In the genomic region with DNA sequence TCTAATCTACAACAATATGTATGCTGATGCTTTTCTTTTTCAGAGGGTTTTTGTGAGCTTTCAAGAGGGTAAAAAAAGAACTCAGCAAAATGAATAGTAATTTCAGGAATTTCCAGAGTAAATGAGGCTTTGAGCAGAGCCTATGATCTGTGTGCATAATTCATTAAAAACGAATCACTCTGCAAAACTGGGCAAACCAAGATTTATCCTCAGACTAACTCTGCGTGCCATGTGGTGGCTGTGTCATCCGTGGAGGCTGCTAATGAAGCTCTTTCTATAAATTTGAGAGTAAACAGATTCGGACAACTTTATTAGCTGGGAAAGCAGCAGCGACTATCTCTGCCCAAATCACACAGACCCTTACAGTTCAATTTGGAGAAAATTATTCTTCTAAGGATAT, we compare ENCODE assay signal across 25 cellular contexts.
DNase-seq lines count a peak whose midpoint lies in the region; ATAC-seq, FAIRE-seq and TF ChIP-seq lines count a peak whose summit lies in the region.
"Had no signal": no experiment of that assay in that cellular context is flagged by ENCODE, and none has a peak within 500 bp of the region (broad histone marks: within the 10 kb centered on the region; RNA-seq: fewer than 3 reads in every experiment).

No MANE protein-coding gene starts in this region.

- FAIRE-seq in endothelial cell of umbilical vein (lab: Jason Lieb, UNC), result no peak

- H3K4me1 ChIP-seq in endothelial cell of umbilical vein (ENCODE audit: control insufficient read depth, extremely low read depth, insufficient read depth, low read length) (peaks cover 49% of the 10 kb centered on the region), gastrocnemius medialis (peaks cover 46 to 83% of the 10 kb centered on the region in 2 donors)

- DNase-seq in EH (ENCODE audit: low read depth) (peak; percentile 88), RPMI7951 (ENCODE audit: low read depth) (peak; percentile 42), endothelial cell of umbilical vein (ENCODE audit: low read depth, low spot score) (no peak), gastrocnemius medialis (no peak), HPDE6-E6E7 (ENCODE audit: extremely low spot score) (no peak)
- DNase-seq in activated T-cell treated with anti-CD3 and anti-CD28 coated beads, Interleukin-2, amount 50 U/mL, for 48 hours, result no peak
- DNase-seq in stimulated activated CD4-positive, alpha-beta T cell treated with anti-CD3 and anti-CD28 coated beads, Interleukin-12 subunit alpha, Interleukin-12 subunit beta, amount 100 ng/mL, for 4 hours, result no peak
- DNase-seq: CD4-positive, alpha-beta memory T cell; foreskin keratinocyte; GF-D8; GOT3; mesendoderm; NCI-H1092; NCI-H1930; NCI-H526 treated with DMSO at 0.1 percent for 48 hours; occipital lobe; spleen; stimulated activated CD4-positive, alpha-beta T cell treated with anti-CD3 and anti-CD28 coated beads, Interleukin-4, amount 100 ng/mL, for 1 hour; stimulated activated naive CD4-positive, alpha-beta T cell; T-helper 9 cell had no signal

- intact Hi-C loops in endothelial cell of umbilical vein (cut with micrococcal nuclease), result loop anchor here (5.0 to 10.0 kb wide), 2 partner anchors 210 to 723 kb away; a partner anchor contains a TSS
- intact Hi-C loops in gastrocnemius medialis (cut with DNase I; ENCODE audit: low total_unique reads), result loop anchor here (5.0 to 10.0 kb wide), 2 partner anchors 85 to 723 kb away; a partner anchor contains a TSS

- TF ChIP-seq POLR2A in endothelial cell of umbilical vein (IDR thresholded peaks at IDR 0.05; ENCODE audit: low read depth, low read length) (no peak), gastrocnemius medialis (IDR thresholded peaks at IDR 0.05) (no peak)

- H3K79me2 ChIP-seq in endothelial cell of umbilical vein (ENCODE audit: control insufficient read depth, insufficient read depth, low read length), result no peaks in the 10 kb centered on the region

- H3K9ac ChIP-seq in endothelial cell of umbilical vein (replicated peaks; ENCODE audit: extremely low read depth, insufficient read depth, low read length), result peak overlapping the region; percentile 42

- POLR2A ChIA-PET in endothelial cell of umbilical vein (lab: Charles Lee), result interaction anchor here (1.4 kb wide), 1 partner anchor 86 kb away, joined by 8 read pairs; no protein-coding TSS in a partner anchor

- no peak overlapping the region for H3K4me3 ChIP-seq in endothelial cell of umbilical vein (replicated peaks in 1 of 3; ENCODE audit: insufficient read depth in 1 of 3, low read depth in 1 of 3, low read length in 3 of 3)
- H3K4me3 ChIP-seq in gastrocnemius medialis, result no peak overlapping the region
- H3K4me3 ChIP-seq: spleen had no signal

- in situ Hi-C loops in gastrocnemius medialis (cut with MboI; ENCODE audit: low sequenced_read_pairs in 4 of 4), result no loop called here

- H3K36me3 ChIP-seq in endothelial cell of umbilical vein (ENCODE audit: control insufficient read depth in 2 of 2, extremely low read depth in 1 of 2, insufficient read depth in 2 of 2, low read length in 2 of 2), result no peaks in the 10 kb centered on the region
- no peaks in the 10 kb centered on the region for H3K36me3 ChIP-seq in gastrocnemius medialis
- H3K36me3 ChIP-seq: spleen had no signal

- no peaks in the 10 kb centered on the region for H4K20me1 ChIP-seq in endothelial cell of umbilical vein (replicated peaks; ENCODE audit: control insufficient read depth, extremely low read depth, insufficient read depth, low read length)

- H2AFZ ChIP-seq in endothelial cell of umbilical vein (ENCODE audit: low read depth, low read length), result no peak overlapping the region

- dilution Hi-C loops in endothelial cell of umbilical vein (cut with MboI; ENCODE audit: extremely low pct_ligation_motif_present, low sequenced_read_pairs), result no loop called here

- TF ChIP-seq CTCF in endothelial cell of umbilical vein (IDR thresholded peaks at IDR 0.05; ENCODE audit: extremely low read depth in 1 of 2, insufficient read depth in 1 of 2, low read depth in 1 of 2, low read length in 2 of 2) (no peak), gastrocnemius medialis (IDR thresholded peaks at IDR 0.05 in 4 of 5, conservative IDR thresholded peaks at IDR 0.05 in 1 of 5) (no peak)

- CTCF ChIA-PET in endothelial cell of umbilical vein (lab: Charles Lee), result interaction anchor here (0.8 to 1.3 kb wide), 6 partner anchors 36 to 399 kb away, joined by 3 read pairs; a partner anchor contains a TSS

- H3K9me3 ChIP-seq in endothelial cell of umbilical vein (replicated peaks; ENCODE audit: control insufficient read depth, insufficient read depth, low read length), result peaks cover 2% of the 10 kb centered on the region
- H3K9me3 ChIP-seq in gastrocnemius medialis, result no peaks in the 10 kb centered on the region

- TSS peak; percentile 36 for BruUV-seq in endothelial cell of umbilical vein (replicated peaks; lab: Mats Ljungman, UMichigan)

- no peaks in the 10 kb centered on the region for H3K27me3 ChIP-seq in endothelial cell of umbilical vein (ENCODE audit: control insufficient read depth in 2 of 2, insufficient read depth in 2 of 2, low read length in 2 of 2)
- H3K27me3 ChIP-seq in gastrocnemius medialis, result no peaks in the 10 kb centered on the region
- H3K27me3 ChIP-seq: foreskin keratinocyte had no signal

- H3K4me2 ChIP-seq in endothelial cell of umbilical vein (ENCODE audit: insufficient read depth, low read length), result peak overlapping the region; percentile 18

- H3K27ac ChIP-seq in endothelial cell of umbilical vein (ENCODE audit: insufficient read depth, low read depth, low read length), result peak overlapping the region; percentile 95
- peak overlapping the region; percentile 82 to 96 (median 90) for H3K27ac ChIP-seq in gastrocnemius medialis
- H3K27ac ChIP-seq: epithelial cell of prostate, foreskin keratinocyte, RWPE1, spleen had no signal

- ATAC-seq in gastrocnemius medialis, result no peak
- ATAC-seq in GM21423 (IDR thresholded peaks at IDR 0.05; ENCODE audit: unreplicated experiment), result no peak
- ATAC-seq: activated naive CD4-positive, alpha-beta T cell treated with anti-CD3 and anti-CD28 coated beads, Interleukin-2, amount 50 U/mL, for 72 hours; foreskin keratinocyte; WTC11 had no signal

- H3K9me1 ChIP-seq in endothelial cell of umbilical vein (replicated peaks; ENCODE audit: control insufficient read depth, extremely low read depth, insufficient read depth, low read length), result no peaks in the 10 kb centered on the region

TF ChIP-seq in endothelial cell of umbilical vein, 7 proteins besides CTCF, POLR2A, EP300 and RAD21:
- TF ChIP-seq GATA2 (IDR thresholded peaks at IDR 0.05; ENCODE audit: insufficient read depth, insufficient read length, low read depth, low read length) (no peak), EZH2 (IDR thresholded peaks at IDR 0.05; ENCODE audit: borderline replicate concordance, low read depth, low read length, severe bottlenecking) (no peak), MYC (IDR thresholded peaks at IDR 0.05; ENCODE audit: low read depth, low read length) (no peak), FOS (IDR thresholded peaks at IDR 0.05; ENCODE audit: borderline replicate concordance, insufficient read depth, low read length) (no peak), POLR2AphosphoS5 (IDR thresholded peaks at IDR 0.05; ENCODE audit: insufficient read depth, low read depth, low read length) (no peak), JUN (IDR thresholded peaks at IDR 0.05; ENCODE audit: borderline replicate concordance, insufficient read depth, insufficient read length, low read depth) (no peak)
- TF ChIP-seq, protein P1, sequence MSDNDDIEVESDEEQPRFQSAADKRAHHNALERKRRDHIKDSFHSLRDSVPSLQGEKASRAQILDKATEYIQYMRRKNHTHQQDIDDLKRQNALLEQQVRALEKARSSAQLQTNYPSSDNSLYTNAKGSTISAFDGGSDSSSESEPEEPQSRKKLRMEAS (IDR thresholded peaks at IDR 0.05; ENCODE audit: insufficient read depth, insufficient read length), result no peak
TF ChIP-seq in endothelial cell of umbilical vein: peak in this region for 0.

Comparison
In these comparisons a context has a peak if more than half of its experiments do, and no peak if none do; other contexts are left out.
1. DNase-seq: peak in EH (single experiment) and RPMI7951 (single experiment); none in endothelial cell of umbilical vein (single experiment), gastrocnemius medialis (0 of 2), activated T-cell treated with anti-CD3 and anti-CD28 coated beads, Interleukin-2, amount 50 U/mL, for 48 hours (0 of 2), stimulated activated CD4-positive, alpha-beta T cell treated with anti-CD3 and anti-CD28 coated beads, Interleukin-12 subunit alpha, Interleukin-12 subunit beta, amount 100 ng/mL, for 4 hours (single experiment) and HPDE6-E6E7 (single experiment).